In the genomic region with DNA sequence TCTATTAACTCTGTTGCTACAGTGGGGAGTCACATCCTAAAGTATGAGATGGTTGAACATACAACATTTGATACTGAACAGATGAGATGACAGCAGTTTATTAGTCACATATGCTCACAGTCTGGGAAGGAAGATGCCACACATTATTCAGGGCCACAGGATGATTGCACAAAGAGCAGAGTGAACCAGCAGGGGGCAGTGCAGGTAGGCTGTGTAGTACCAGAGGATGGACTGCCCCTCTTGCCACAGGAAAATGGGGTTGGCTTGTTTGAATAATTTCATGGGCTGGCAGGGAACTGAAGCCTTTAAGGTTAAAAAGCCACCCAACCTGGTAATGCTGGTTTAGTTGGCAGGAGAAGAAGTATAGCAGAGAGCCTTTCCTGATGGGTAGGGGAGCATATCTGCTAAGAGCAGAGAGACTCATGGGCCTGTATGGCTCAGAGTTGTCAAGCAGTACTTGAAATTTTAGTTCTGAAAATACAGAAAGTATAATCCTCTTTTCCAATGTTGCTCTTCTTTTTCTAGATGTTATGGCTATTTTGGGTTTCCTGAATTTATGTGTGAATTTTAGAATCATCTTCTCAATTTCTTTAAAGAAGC, we compare ENCODE assay signal across 8 cellular contexts.
A peak's percentile ranks its signal among the peaks of the same experiment; 100 is the strongest.
DNase-seq lines count a peak whose midpoint lies in the region; ATAC-seq lines count a peak whose summit lies in the region.
"Had no signal": no experiment of that assay in that cellular context is flagged by ENCODE, and none has a peak within 500 bp of the region (broad histone marks: within the 10 kb centered on the region; RNA-seq: fewer than 3 reads in every experiment).

No MANE protein-coding gene starts in this region.

- CTCF ChIA-PET in activated CD8-positive, alpha-beta T cell treated with anti-CD3 and anti-CD28 coated beads, Interleukin-2, amount 10 ng/mL, durations not matched to agents 7 days and 5 days (lab: Charles Lee), result interaction anchor here (0.7 kb wide), 1 partner anchor 45 kb away, joined by 3 read pairs; no protein-coding TSS in a partner anchor

- H3K79me2 ChIP-seq in Karpas-422 (ENCODE audit: low read length), result no peaks in the 10 kb centered on the region

- H3K27ac Mint-ChIP-seq in activated CD8-positive, alpha-beta T cell treated with anti-CD3 and anti-CD28 coated beads, Interleukin-2, amount 10 ng/mL, durations not matched to agents 7 days and 5 days, result no peak overlapping the region

- H3K4me3 ChIP-seq in Karpas-422 (ENCODE audit: low read length), result no peak overlapping the region
- H3K4me3 ChIP-seq: SJSA1 had no signal

- H3K36me3 Mint-ChIP-seq in activated CD8-positive, alpha-beta T cell treated with anti-CD3 and anti-CD28 coated beads, Interleukin-2, amount 10 ng/mL, durations not matched to agents 7 days and 5 days (ENCODE audit: low read depth), result no peaks in the 10 kb centered on the region

- peaks cover 5% of the 10 kb centered on the region for H3K4me1 Mint-ChIP-seq in activated CD8-positive, alpha-beta T cell treated with anti-CD3 and anti-CD28 coated beads, Interleukin-2, amount 10 ng/mL, durations not matched to agents 7 days and 5 days (ENCODE audit: low read depth)

- peaks cover 27% of the 10 kb centered on the region for H3K27me3 Mint-ChIP-seq in activated CD8-positive, alpha-beta T cell treated with anti-CD3 and anti-CD28 coated beads, Interleukin-2, amount 10 ng/mL, durations not matched to agents 7 days and 5 days (ENCODE audit: low read depth)

- no peak overlapping the region for H3K27ac ChIP-seq in Karpas-422 (ENCODE audit: low read length)
- H3K27ac ChIP-seq: SJSA1 had no signal

- no peak overlapping the region for H3K9ac ChIP-seq in Karpas-422 (ENCODE audit: low read length)

- H3K9me2 ChIP-seq in Karpas-422 (replicated peaks; ENCODE audit: insufficient read depth, low read length), result no peaks in the 10 kb centered on the region

- no peaks in the 10 kb centered on the region for H3K9me3 ChIP-seq in Karpas-422 (ENCODE audit: low read length)
- H3K9me3 ChIP-seq: SJSA1 had no signal

- no peaks in the 10 kb centered on the region for H3K27me3 ChIP-seq in Karpas-422 (ENCODE audit: low read length)
- H3K27me3 ChIP-seq: SJSA1 had no signal

- H3K4me2 ChIP-seq in Karpas-422 (ENCODE audit: low read depth, low read length, poor library complexity, severe bottlenecking), result no peak overlapping the region

- no peaks in the 10 kb centered on the region for H3K9me3 Mint-ChIP-seq in activated CD8-positive, alpha-beta T cell treated with anti-CD3 and anti-CD28 coated beads, Interleukin-2, amount 10 ng/mL, durations not matched to agents 7 days and 5 days (ENCODE audit: insufficient read depth)

- ATAC-seq in GM18519 (IDR thresholded peaks at IDR 0.05; ENCODE audit: low FRiP score, unreplicated experiment), result peak; percentile 56
- peak; percentile 81 for ATAC-seq in activated CD8-positive, alpha-beta T cell treated with anti-CD3 and anti-CD28 coated beads, Interleukin-2, amount 10 ng/mL, durations not matched to agents 7 days and 5 days

- no peaks in the 10 kb centered on the region for H3K4me1 ChIP-seq in Karpas-422 (ENCODE audit: low read length)
- H3K4me1 ChIP-seq: SJSA1 had no signal

- DNase-seq in Karpas-422 (peak; percentile 80), iPS-NIHi11 (ENCODE audit: low spot score) (peak; percentile 69), NCI-H226 (no peak), amygdala (lab: John Stamatoyannopoulos, UW) (no peak)
- peak; percentile 76 for DNase-seq in activated CD8-positive, alpha-beta T cell treated with anti-CD3 and anti-CD28 coated beads, Interleukin-2, amount 10 ng/mL, durations not matched to agents 7 days and 5 days
- DNase-seq in stimulated activated CD8-positive, alpha-beta memory T cell treated with anti-CD3 and anti-CD28 coated beads, Interleukin-7, amount 100 ng/mL, for 4 hours (ENCODE audit: low read depth in 2 of 2), result peak; percentile 14 to 21

- H4K20me1 ChIP-seq in Karpas-422 (ENCODE audit: insufficient read depth, low read depth, low read length), result no peaks in the 10 kb centered on the region

- no peak overlapping the region for H2AFZ ChIP-seq in Karpas-422 (ENCODE audit: low read length)

- POLR2A ChIA-PET in activated CD8-positive, alpha-beta T cell treated with anti-CD3 and anti-CD28 coated beads, Interleukin-2, amount 10 ng/mL, durations not matched to agents 7 days and 5 days (lab: Charles Lee), result no interaction called here

- no peak overlapping the region for H3K4me3 Mint-ChIP-seq in activated CD8-positive, alpha-beta T cell treated with anti-CD3 and anti-CD28 coated beads, Interleukin-2, amount 10 ng/mL, durations not matched to agents 7 days and 5 days

- no peaks in the 10 kb centered on the region for H3K36me3 ChIP-seq in Karpas-422 (ENCODE audit: insufficient read depth, low read length)
- H3K36me3 ChIP-seq: SJSA1 had no signal

Comparison
In these comparisons a context has a peak if more than half of its experiments do, and no peak if none do; other contexts are left out.
1. DNase-seq: peak in Karpas-422 (single experiment), activated CD8-positive, alpha-beta T cell treated with anti-CD3 and anti-CD28 coated beads, Interleukin-2, amount 10 ng/mL, durations not matched to agents 7 days and 5 days (single experiment), iPS-NIHi11 (single experiment) and stimulated activated CD8-positive, alpha-beta memory T cell treated with anti-CD3 and anti-CD28 coated beads, Interleukin-7, amount 100 ng/mL, for 4 hours (2 of 2); none in NCI-H226 (single experiment) and amygdala (0 of 56).